ENCODE assay signal across 17 cellular contexts in genomic region chr1:88698140-88698539, GRCh38. TPM values are rescaled to one million over a fixed set of nuclear protein-coding genes. Genes with fewer than 3 reads are reported as not detected.
A peak's percentile ranks its signal among the peaks of the same experiment; 100 is the strongest.
DNase-seq lines count a peak whose midpoint lies in the region; ATAC-seq and TF ChIP-seq lines count a peak whose summit lies in the region.
"Had no signal": no experiment of that assay in that cellular context is flagged by ENCODE, and none has a peak within 500 bp of the region (broad histone marks: within the 10 kb centered on the region; RNA-seq: fewer than 3 reads in every experiment).

No MANE protein-coding gene starts in this region.

- H3K4me1 ChIP-seq in smooth muscle cell (ENCODE audit: low read depth): peaks cover 20% of the 10 kb centered on the region

- H3K4me2 ChIP-seq in smooth muscle cell: peak overlapping the region; percentile 6

- H4K20me1 ChIP-seq in smooth muscle cell (ENCODE audit: low read depth): peaks cover 85% of the 10 kb centered on the region

- no peak for ATAC-seq in activated T-cell treated with anti-CD3 and anti-CD28 coated beads, Interleukin-2, amount 50 U/mL, for 72 hours (replicated peaks in 1 of 2)
- ATAC-seq: body of pancreas, lower lobe of right lung, T-helper 17 cell had no signal

- H2AFZ ChIP-seq in smooth muscle cell (ENCODE audit: low read depth): no peak overlapping the region

- H3K36me3 ChIP-seq in SK-N-MC (ENCODE audit: insufficient read depth, low read length) (peaks cover 8% of the 10 kb centered on the region), smooth muscle cell (ENCODE audit: low read depth) (peaks cover 5% of the 10 kb centered on the region)
- H3K36me3 ChIP-seq: lower lobe of right lung had no signal

- DNase-seq in activated T-cell treated with anti-CD3 and anti-CD28 coated beads, Interleukin-2, amount 50 U/mL, for 72 hours: no peak
- no peak for DNase-seq in activated T-cell treated with anti-CD3 and anti-CD28 coated beads for 4 hours
- no peak for DNase-seq in SK-N-MC (ENCODE audit: low read depth, low spot score)
- DNase-seq in fibroblast of mammary gland (ENCODE audit: low read depth): peak; percentile 33
- no peak for DNase-seq in smooth muscle cell (lab: John Stamatoyannopoulos, UW; ENCODE audit: unreplicated experiment)
- DNase-seq in stimulated activated CD4-positive, alpha-beta T cell treated with anti-CD3 and anti-CD28 coated beads, Interleukin-2, amount 100 ng/mL, for 24 hours: no peak
- DNase-seq in D341Med (ENCODE audit: low spot score): no peak
- no peak for DNase-seq in NCI-H446 (lab: John Stamatoyannopoulos, UW)
- DNase-seq: activated CD4-positive, alpha-beta T cell treated with anti-CD3 and anti-CD28 coated beads, Interleukin-2, amount 10 ng/mL, durations not matched to agents 24 days and 14 days; body of pancreas; hypothalamus; lower lobe of right lung; NCI-H1092 treated with DMSO at 0.1 percent for 48 hours; NCI-H2227 treated with DMSO at 0.1 percent for 48 hours; occipital lobe; T-helper 17 cell; testis had no signal

- H3K27ac Mint-ChIP-seq in activated T-cell treated with anti-CD3 and anti-CD28 coated beads, Interleukin-2, amount 50 U/mL, for 72 hours: peak overlapping the region; percentile 30
- H3K27ac Mint-ChIP-seq: activated CD4-positive, alpha-beta T cell treated with anti-CD3 and anti-CD28 coated beads, Interleukin-2, amount 10 ng/mL, durations not matched to agents 24 days and 14 days; T-helper 17 cell had no signal

- no peak overlapping the region for H3K9ac ChIP-seq in SK-N-MC (ENCODE audit: insufficient read length)
- no peak overlapping the region for H3K9ac ChIP-seq in smooth muscle cell (ENCODE audit: low read depth)

- H3K9me3 ChIP-seq in SK-N-MC (ENCODE audit: low read depth, low read length): no peaks in the 10 kb centered on the region
- no peaks in the 10 kb centered on the region for H3K9me3 ChIP-seq in smooth muscle cell (replicated peaks; ENCODE audit: low read depth)
- H3K9me3 ChIP-seq: body of pancreas, lower lobe of right lung, testis had no signal

- 84% methylated on average over 2 of the region's 2 CpGs for WGBS in smooth muscle cell (ENCODE audit: low lambda C conversion rate)

- peaks cover 53% of the 10 kb centered on the region for H3K4me1 Mint-ChIP-seq in activated T-cell treated with anti-CD3 and anti-CD28 coated beads, Interleukin-2, amount 50 U/mL, for 72 hours (ENCODE audit: low read depth)

- H3K27me3 Mint-ChIP-seq in activated T-cell treated with anti-CD3 and anti-CD28 coated beads, Interleukin-2, amount 50 U/mL, for 72 hours (ENCODE audit: low read depth): no peaks in the 10 kb centered on the region
- H3K27me3 Mint-ChIP-seq: activated CD4-positive, alpha-beta T cell treated with anti-CD3 and anti-CD28 coated beads, Interleukin-2, amount 10 ng/mL, durations not matched to agents 24 days and 14 days; T-helper 17 cell had no signal

- H3K79me2 ChIP-seq in smooth muscle cell (ENCODE audit: low read depth): peaks cover 97% of the 10 kb centered on the region

- H3K9me3 Mint-ChIP-seq in activated T-cell treated with anti-CD3 and anti-CD28 coated beads, Interleukin-2, amount 50 U/mL, for 72 hours: no peaks in the 10 kb centered on the region
- H3K9me3 Mint-ChIP-seq: activated CD4-positive, alpha-beta T cell treated with anti-CD3 and anti-CD28 coated beads, Interleukin-2, amount 10 ng/mL, durations not matched to agents 24 days and 14 days had no signal

- no peak overlapping the region for H3K4me3 Mint-ChIP-seq in activated T-cell treated with anti-CD3 and anti-CD28 coated beads, Interleukin-2, amount 50 U/mL, for 72 hours
- H3K4me3 Mint-ChIP-seq: activated CD4-positive, alpha-beta T cell treated with anti-CD3 and anti-CD28 coated beads, Interleukin-2, amount 10 ng/mL, durations not matched to agents 24 days and 14 days; T-helper 17 cell had no signal

- TF ChIP-seq CTCF in fibroblast of mammary gland (conservative IDR thresholded peaks at IDR 0.05; ENCODE audit: control insufficient read depth, insufficient read depth, low read depth, low read length): no peak
- no peak for TF ChIP-seq CTCF in smooth muscle cell (IDR thresholded peaks at IDR 0.05; ENCODE audit: borderline replicate concordance, insufficient read depth, poor library complexity, severe bottlenecking)

- peaks cover 6 to 10% of the 10 kb centered on the region in 2 donors for H3K36me3 Mint-ChIP-seq in activated T-cell treated with anti-CD3 and anti-CD28 coated beads, Interleukin-2, amount 50 U/mL, for 72 hours (ENCODE audit: insufficient read depth in 2 of 2)

- H3K27ac ChIP-seq in SK-N-MC (peak overlapping the region; percentile 25; the same call in 1 of the 2 replicates), smooth muscle cell (ENCODE audit: low read depth) (peak overlapping the region; percentile 26)
- H3K27ac ChIP-seq: body of pancreas, lower lobe of right lung, testis had no signal

- no peaks in the 10 kb centered on the region for H3F3A ChIP-seq in smooth muscle cell (ENCODE audit: low read depth)

- no peaks in the 10 kb centered on the region for H3K27me3 ChIP-seq in smooth muscle cell (ENCODE audit: low read depth)
- H3K27me3 ChIP-seq: body of pancreas, testis had no signal

- H3K4me3 ChIP-seq in SK-N-MC (no peak overlapping the region), fibroblast of mammary gland (ENCODE audit: control insufficient read depth, low read depth, low read length) (no peak overlapping the region), smooth muscle cell (no peak overlapping the region)
- H3K4me3 ChIP-seq: body of pancreas, lower lobe of right lung, testis had no signal

RNA-seq across cellular contexts. Expression of gene PKN2, which starts 14.1 kb away (rescaled TPM):
- 10 to 100 TPM; 27.4 to 28.1 TPM for total RNA-seq in activated T-cell treated with anti-CD3 and anti-CD28 coated beads, Interleukin-2, amount 50 U/mL, for 72 hours
- total RNA-seq in smooth muscle cell: 41.2 and 47.1 TPM in 2 replicates
- polyA plus RNA-seq in smooth muscle cell: 14.6 and 16.3 TPM in 2 replicates
